ENCODE assay signal across 25 cellular contexts in the genomic region with DNA sequence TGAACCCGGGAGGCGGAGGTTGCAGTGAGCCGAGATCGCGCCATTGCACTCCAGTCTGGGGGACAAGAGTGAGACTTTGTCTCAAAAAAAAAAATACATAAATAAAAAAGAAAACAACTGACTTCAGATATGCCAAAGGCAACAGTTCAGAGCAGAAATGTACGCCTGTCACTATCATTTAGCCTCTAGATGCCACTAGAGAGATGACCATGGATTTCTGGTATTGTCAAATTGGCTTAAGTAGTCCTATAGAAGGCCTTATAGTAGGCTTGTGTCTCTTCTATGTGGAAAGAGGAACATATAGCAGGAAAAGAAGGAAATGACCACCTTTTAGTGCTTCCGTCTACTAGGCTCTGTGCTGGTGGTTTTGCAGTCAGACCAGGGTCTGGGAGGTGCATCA. TPM values are rescaled to one million over a fixed set of nuclear protein-coding genes. Genes with fewer than 3 reads are reported as not detected.
DNase-seq lines count a peak whose midpoint lies in the region; ATAC-seq and TF ChIP-seq lines count a peak whose summit lies in the region.
"Had no signal": no experiment of that assay in that cellular context is flagged by ENCODE, and none has a peak within 500 bp of the region (broad histone marks: within the 10 kb centered on the region; RNA-seq: fewer than 3 reads in every experiment).

No MANE protein-coding gene starts in this region.

- no peaks in the 10 kb centered on the region for H3K79me2 ChIP-seq in parathyroid adenoma

- H3K27me3 ChIP-seq in RWPE2 (ENCODE audit: insufficient read depth, poor library complexity, severe bottlenecking) (no peaks in the 10 kb centered on the region), parathyroid adenoma (ENCODE audit: control insufficient read depth, insufficient read depth, low read length) (no peaks in the 10 kb centered on the region), esophagus muscularis mucosa (no peaks in the 10 kb centered on the region)
- H3K27me3 ChIP-seq: ovary, Peyer's patch, testis had no signal

- 91% methylated on average over 7 of the region's 7 CpGs for WGBS in esophagus muscularis mucosa

- TF ChIP-seq CTCF in GM12872 (IDR thresholded peaks at IDR 0.05; ENCODE audit: insufficient read depth, low read depth, low read length) (peak; percentile 16; the same call in 1 of the 3 replicates), LNCaP clone FGC (IDR thresholded peaks at IDR 0.05; ENCODE audit: control insufficient read depth, extremely low read depth, insufficient read depth) (peak; percentile 31; the same call in 1 of the 2 replicates), RWPE2 (IDR thresholded peaks at IDR 0.05; ENCODE audit: poor library complexity, severe bottlenecking) (peak; percentile 14), parathyroid adenoma (IDR thresholded peaks at IDR 0.05) (peak; percentile 15), esophagus muscularis mucosa (IDR thresholded peaks at IDR 0.05) (no peak), Calu3 (IDR thresholded peaks at IDR 0.05; ENCODE audit: unreplicated experiment) (no peak)

- H3K27ac ChIP-seq in RWPE2 (ENCODE audit: poor library complexity, severe bottlenecking) (no peak overlapping the region), parathyroid adenoma (no peak overlapping the region), esophagus muscularis mucosa (replicated peaks in 1 of 4) (no peak overlapping the region)
- H3K27ac ChIP-seq: KMS-11, ovary, Peyer's patch, testis had no signal

- no peaks in the 10 kb centered on the region for H3K9me3 ChIP-seq in RWPE2 (ENCODE audit: severe bottlenecking)
- H3K9me3 ChIP-seq in parathyroid adenoma (ENCODE audit: control insufficient read depth, low read length), result no peaks in the 10 kb centered on the region
- H3K9me3 ChIP-seq in esophagus muscularis mucosa, result no peaks in the 10 kb centered on the region
- H3K9me3 ChIP-seq: mucosa of descending colon, ovary, Peyer's patch, testis had no signal

- intact Hi-C loops in esophagus muscularis mucosa (cut with DNase I), result no loop called here
- intact Hi-C loops in Calu3 (cut with micrococcal nuclease; ENCODE audit: unreplicated experiment), result no loop called here

- H3K36me3 ChIP-seq in RWPE2 (ENCODE audit: low read depth) (no peaks in the 10 kb centered on the region), parathyroid adenoma (ENCODE audit: control insufficient read depth, insufficient read depth, low read length) (no peaks in the 10 kb centered on the region), esophagus muscularis mucosa (no peaks in the 10 kb centered on the region)
- H3K36me3 ChIP-seq: ovary, Peyer's patch had no signal

- H3K27me3 Mint-ChIP-seq in Calu3 (ENCODE audit: unreplicated experiment), result peaks cover 35% of the 10 kb centered on the region

- H3K9me3 Mint-ChIP-seq in Calu3 (ENCODE audit: low read depth, unreplicated experiment), result no peaks in the 10 kb centered on the region
- H3K9me3 Mint-ChIP-seq: activated B cell treated with CpG ODN at 0.5 μM for 24 hours; activated T-helper 1 cell treated with anti-CD3 and anti-CD28 coated beads, Interleukin-12 subunit alpha, Interleukin-12 subunit beta, Interleukin-2, Interleukin-4 antibody, amounts not matched to agents 30 ng/mL and 10 ng/mL and 1 ng/mL, durations not matched to agents 14 hours and 24 hours and 36 hours; central memory CD8-positive, alpha-beta T cell had no signal

- no peak for TF ChIP-seq EP300 in esophagus muscularis mucosa (IDR thresholded peaks at IDR 0.05)

- H2AFZ ChIP-seq in parathyroid adenoma, result no peak overlapping the region

- DNase-seq in LNCaP clone FGC (ENCODE audit: low read depth), result no peak
- no peak for DNase-seq in RWPE2 (ENCODE audit: low spot score)
- no peak for DNase-seq in esophagus muscularis mucosa (ENCODE audit: extremely low spot score)
- no peak for DNase-seq in Calu3
- DNase-seq: activated B cell treated with CpG ODN at 0.5 μM for 24 hours; activated CD8-positive, alpha-beta T cell treated with anti-CD3 and anti-CD28 coated beads, Interleukin-2, amount 10 ng/mL, durations not matched to agents 7 days and 5 days; effector memory CD4-positive, alpha-beta T cell; hypothalamus; mucosa of descending colon; NCI-H1694; NCI-H510A; ovary; Peyer's patch; stimulated activated CD4-positive, alpha-beta T cell treated with anti-CD3 and anti-CD28 coated beads, Interleukin-4, amount 100 ng/mL, for 24 hours; T-helper 1 cell; testis had no signal

- H3K4me1 ChIP-seq in RWPE2 (ENCODE audit: insufficient read depth, poor library complexity, severe bottlenecking), result no peaks in the 10 kb centered on the region
- no peaks in the 10 kb centered on the region for H3K4me1 ChIP-seq in parathyroid adenoma
- H3K4me1 ChIP-seq in esophagus muscularis mucosa, result no peaks in the 10 kb centered on the region
- H3K4me1 ChIP-seq: Peyer's patch, testis had no signal

- no peak for TF ChIP-seq POLR2A in esophagus muscularis mucosa (IDR thresholded peaks at IDR 0.05; ENCODE audit: low read depth)

- H3K36me3 Mint-ChIP-seq in Calu3 (ENCODE audit: insufficient read depth, unreplicated experiment), result no peaks in the 10 kb centered on the region
- H3K36me3 Mint-ChIP-seq: CD14-positive monocyte had no signal

- CTCF ChIA-PET in Calu3 (lab: Charles Lee), result no interaction called here

- no peak overlapping the region for H3K9ac ChIP-seq in parathyroid adenoma
- H3K9ac ChIP-seq: KMS-11 had no signal

- H3K4me3 Mint-ChIP-seq in Calu3 (ENCODE audit: low read depth, unreplicated experiment), result no peak overlapping the region
- H3K4me3 Mint-ChIP-seq: activated B cell treated with CpG ODN at 0.5 μM for 24 hours; activated CD8-positive, alpha-beta T cell treated with anti-CD3 and anti-CD28 coated beads, Interleukin-2, amount 10 ng/mL, durations not matched to agents 7 days and 5 days; activated T-helper 1 cell treated with anti-CD3 and anti-CD28 coated beads, Interleukin-12 subunit alpha, Interleukin-12 subunit beta, Interleukin-2, Interleukin-4 antibody, amounts not matched to agents 30 ng/mL and 10 ng/mL and 1 ng/mL, durations not matched to agents 14 hours and 24 hours and 36 hours; CD14-positive monocyte; central memory CD8-positive, alpha-beta T cell had no signal

- no peak overlapping the region for H3K4me3 ChIP-seq in LNCaP clone FGC (ENCODE audit: low read depth, low read length)
- no peak overlapping the region for H3K4me3 ChIP-seq in RWPE2 (ENCODE audit: severe bottlenecking)
- H3K4me3 ChIP-seq in parathyroid adenoma (ENCODE audit: low read depth, low read length), result no peak overlapping the region
- no peak overlapping the region for H3K4me3 ChIP-seq in esophagus muscularis mucosa
- H3K4me3 ChIP-seq: mucosa of descending colon, ovary, Peyer's patch, testis had no signal

- no peak overlapping the region for H3K27ac Mint-ChIP-seq in Calu3 (ENCODE audit: unreplicated experiment)
- H3K27ac Mint-ChIP-seq: activated B cell treated with CpG ODN at 0.5 μM for 24 hours; activated CD8-positive, alpha-beta T cell treated with anti-CD3 and anti-CD28 coated beads, Interleukin-2, amount 10 ng/mL, durations not matched to agents 7 days and 5 days; activated T-helper 1 cell treated with anti-CD3 and anti-CD28 coated beads, Interleukin-12 subunit alpha, Interleukin-12 subunit beta, Interleukin-2, Interleukin-4 antibody, amounts not matched to agents 30 ng/mL and 10 ng/mL and 1 ng/mL, durations not matched to agents 14 hours and 24 hours and 36 hours; CD14-positive monocyte had no signal

- H3K4me2 ChIP-seq in parathyroid adenoma (ENCODE audit: low read length), result no peak overlapping the region
- H3K4me2 ChIP-seq: KMS-11 had no signal

- H3K4me1 Mint-ChIP-seq in Calu3 (ENCODE audit: low read depth, unreplicated experiment), result no peaks in the 10 kb centered on the region
- H3K4me1 Mint-ChIP-seq: activated B cell treated with CpG ODN at 0.5 μM for 24 hours; central memory CD8-positive, alpha-beta T cell had no signal

- ATAC-seq in RWPE2 (ENCODE audit: low read depth) (no peak), GM18498 (IDR thresholded peaks at IDR 0.05; ENCODE audit: unreplicated experiment) (no peak)
- ATAC-seq: activated CD8-positive, alpha-beta T cell treated with anti-CD3 and anti-CD28 coated beads, Interleukin-2, amount 10 ng/mL, durations not matched to agents 7 days and 5 days; mucosa of descending colon had no signal

- no TSS peak for BruUV-seq in Calu3 (replicated peaks; lab: Mats Ljungman, UMichigan)

RNA-seq across cellular contexts. Expression of gene AGXT2, which starts 17.3 kb away (rescaled TPM):
- total RNA-seq in esophagus muscularis mucosa (not detected), Calu3 (2022) (not detected in 2 replicates)
- total RNA-seq: activated B cell treated with CpG ODN at 0.5 μM for 24 hours; activated CD8-positive, alpha-beta T cell treated with anti-CD3 and anti-CD28 coated beads, Interleukin-2, amount 10 ng/mL, durations not matched to agents 7 days and 5 days; activated T-helper 1 cell treated with anti-CD3 and anti-CD28 coated beads, Interleukin-12 subunit alpha, Interleukin-12 subunit beta, Interleukin-2, Interleukin-4 antibody, amounts not matched to agents 30 ng/mL and 10 ng/mL and 1 ng/mL, durations not matched to agents 14 hours and 24 hours and 36 hours; Daoy; kidney epithelial cell; mucosa of descending colon; testis had no signal

Comparison
In these comparisons a context has a peak if more than half of its experiments do, and no peak if none do; other contexts are left out.
1. CTCF ChIP-seq: peak in GM12872 (single experiment), LNCaP clone FGC (single experiment), RWPE2 (single experiment) and parathyroid adenoma (single experiment); none in esophagus muscularis mucosa (0 of 3) and Calu3 (single experiment).